11 cellular contexts compared by ENCODE assay signal in the genomic region with DNA sequence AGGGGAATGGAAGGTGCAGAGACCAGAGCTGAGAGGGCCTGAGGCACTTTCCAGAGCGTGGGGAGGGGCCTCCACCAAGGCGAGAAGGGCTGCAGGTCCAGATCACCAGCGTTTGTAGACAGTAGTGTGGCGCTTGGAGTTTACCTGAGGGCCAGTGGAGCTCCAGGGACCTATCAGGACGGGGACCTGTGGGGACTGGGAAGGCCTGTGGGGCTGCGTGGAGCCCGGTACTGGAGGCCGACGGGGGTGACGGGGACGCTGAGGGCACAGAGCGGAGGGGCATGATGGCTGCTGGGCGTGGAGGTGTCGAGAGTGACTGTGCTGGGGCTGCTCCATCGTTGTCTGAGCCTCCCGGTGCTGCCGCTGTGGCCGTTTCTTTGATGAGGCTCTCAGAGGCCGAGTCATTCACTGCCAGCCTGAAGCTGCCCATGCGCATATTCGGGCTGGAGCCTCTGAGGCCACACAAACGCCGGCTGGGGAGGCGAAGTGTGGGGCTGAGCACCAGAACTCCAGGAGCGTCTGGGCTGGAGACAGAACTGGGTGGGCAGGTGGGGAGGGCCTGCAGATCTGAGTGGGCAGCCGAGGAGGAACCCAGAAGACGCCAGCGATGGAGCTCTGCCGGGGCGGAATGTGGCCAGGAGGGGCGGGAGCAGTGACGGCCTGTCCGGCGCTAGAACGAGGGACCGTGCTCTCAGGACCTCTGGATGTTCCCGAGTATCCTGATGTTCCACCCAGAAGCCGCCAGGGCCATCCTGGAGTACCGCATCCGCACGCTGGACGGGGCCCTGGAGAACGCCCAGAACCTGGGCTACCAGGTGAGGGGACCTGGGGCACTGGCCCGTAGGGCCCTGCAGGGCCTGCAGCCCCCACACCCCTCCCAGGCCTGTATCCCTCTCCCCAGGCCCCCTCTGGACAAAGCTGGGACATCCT. TPM values are rescaled to one million over a fixed set of nuclear protein-coding genes. Genes with fewer than 3 reads are reported as not detected.
DNase-seq lines count a peak whose midpoint lies in the region; ATAC-seq and TF ChIP-seq lines count a peak whose summit lies in the region.
"Had no signal": no experiment of that assay in that cellular context is flagged by ENCODE, and none has a peak within 500 bp of the region (broad histone marks: within the 10 kb centered on the region; RNA-seq: fewer than 3 reads in every experiment).

No MANE protein-coding gene starts in this region.

- no peak for ATAC-seq in effector memory CD8-positive, alpha-beta T cell (replicated peaks)
- ATAC-seq in HG03175 (IDR thresholded peaks at IDR 0.05; ENCODE audit: unreplicated experiment) = no peak

- H3K4me3 ChIP-seq in CD8-positive, alpha-beta memory T cell (ENCODE audit: low read length) = no peak overlapping the region
- no peak overlapping the region for H3K4me3 ChIP-seq in NT2/D1 (ENCODE audit: insufficient read length, low read depth)
- H3K4me3 ChIP-seq in neural progenitor cell = no peak overlapping the region
- H3K4me3 ChIP-seq: PC-9 had no signal

- peak overlapping the region in 4 of 7 donors; percentile 38 to 88 (median 66) for H3K4me3 Mint-ChIP-seq in CD8-positive, alpha-beta memory T cell
- peak overlapping the region in 1 of 2 donors; percentile 80 for H3K4me3 Mint-ChIP-seq in effector memory CD8-positive, alpha-beta T cell
- H3K4me3 Mint-ChIP-seq in neural progenitor cell = peak overlapping the region; percentile 54

- H3K79me2 ChIP-seq in neural progenitor cell (ENCODE audit: low read depth) = no peaks in the 10 kb centered on the region

- DNase-seq in CD8-positive, alpha-beta memory T cell = peak in 1 of 5 donors; percentile 46
- DNase-seq in NT2/D1 (ENCODE audit: low read depth, low spot score) (no peak), neural progenitor cell (ENCODE audit: low spot score) (no peak), HUDEP-2 (lab: John Stamatoyannopoulos, UW; ENCODE audit: unreplicated experiment in 76 of 76) (no peak), activated gamma-delta T cell treated with Interleukin-2 at 50 U/mL for 16 hours (no peak)
- no peak for DNase-seq in effector memory CD8-positive, alpha-beta T cell
- DNase-seq: head of caudate nucleus, midbrain, NCI-H2171, PC-9 had no signal

- H3K4me1 Mint-ChIP-seq in CD8-positive, alpha-beta memory T cell = peaks cover 21 to 42% (median 23%) of the 10 kb centered on the region in 3 donors
- H3K4me1 Mint-ChIP-seq in effector memory CD8-positive, alpha-beta T cell (ENCODE audit: low read depth in 2 of 2) = peaks cover 31 to 34% of the 10 kb centered on the region in 2 donors
- peaks cover 14% of the 10 kb centered on the region for H3K4me1 Mint-ChIP-seq in neural progenitor cell

- H3K4me2 ChIP-seq in neural progenitor cell = no peak overlapping the region
- H3K4me2 ChIP-seq: PC-9 had no signal

- H3K9ac ChIP-seq in NT2/D1 (ENCODE audit: insufficient read length, low read depth) (peak overlapping the region; percentile 37), neural progenitor cell (no peak overlapping the region)

- H2AFZ ChIP-seq in neural progenitor cell (replicated peaks) = no peak overlapping the region
- H2AFZ ChIP-seq: PC-9 had no signal

- no peak overlapping the region for H3K27ac ChIP-seq in CD8-positive, alpha-beta memory T cell (ENCODE audit: low read depth, low read length)
- no peak overlapping the region for H3K27ac ChIP-seq in neural progenitor cell
- H3K27ac ChIP-seq: PC-9 had no signal

- peak overlapping the region; percentile 12 to 96 (median 65) for H3K27ac Mint-ChIP-seq in CD8-positive, alpha-beta memory T cell
- peak overlapping the region; percentile 4 to 81 for H3K27ac Mint-ChIP-seq in effector memory CD8-positive, alpha-beta T cell
- H3K27ac Mint-ChIP-seq in neural progenitor cell = peak overlapping the region; percentile 50

- H3K27me3 ChIP-seq in CD8-positive, alpha-beta memory T cell (ENCODE audit: insufficient read depth, low read length, poor library complexity, severe bottlenecking) = no peaks in the 10 kb centered on the region
- H3K27me3 ChIP-seq in NT2/D1 (ENCODE audit: insufficient read depth, insufficient read length) (peaks cover 17% of the 10 kb centered on the region), neural progenitor cell (peaks cover 21% of the 10 kb centered on the region)

- H4K20me1 ChIP-seq in neural progenitor cell (ENCODE audit: low read depth) = no peaks in the 10 kb centered on the region

- peaks cover 0 to 9% of the 10 kb centered on the region in 2 donors for H3K27me3 Mint-ChIP-seq in CD8-positive, alpha-beta memory T cell
- H3K27me3 Mint-ChIP-seq in effector memory CD8-positive, alpha-beta T cell = no peaks in the 10 kb centered on the region
- H3K27me3 Mint-ChIP-seq in neural progenitor cell (ENCODE audit: insufficient read depth, low read depth) = peaks cover 13% of the 10 kb centered on the region

- H3K9me3 ChIP-seq in CD8-positive, alpha-beta memory T cell (ENCODE audit: low read length) = no peaks in the 10 kb centered on the region
- H3K9me3 ChIP-seq in NT2/D1 (ENCODE audit: insufficient read depth, low read length) (no peaks in the 10 kb centered on the region), neural progenitor cell (ENCODE audit: low read depth) (no peaks in the 10 kb centered on the region)

- H3K36me3 ChIP-seq in CD8-positive, alpha-beta memory T cell (ENCODE audit: insufficient read depth, low read length) = no peaks in the 10 kb centered on the region
- H3K36me3 ChIP-seq in NT2/D1 (ENCODE audit: insufficient read depth, insufficient read length, low read length) = peaks cover 59% of the 10 kb centered on the region
- no peaks in the 10 kb centered on the region for H3K36me3 ChIP-seq in neural progenitor cell

- peaks cover 20% of the 10 kb centered on the region for H3K4me1 ChIP-seq in CD8-positive, alpha-beta memory T cell (ENCODE audit: insufficient read depth, low read length)
- H3K4me1 ChIP-seq in NT2/D1 (ENCODE audit: insufficient read depth, insufficient read length) (peaks cover 25% of the 10 kb centered on the region), neural progenitor cell (peaks cover 14% of the 10 kb centered on the region)

- TF ChIP-seq CTCF in neural progenitor cell (IDR thresholded peaks at IDR 0.05) = no peak

- POLR2A ChIA-PET in CD8-positive, alpha-beta memory T cell (lab: Charles Lee) = interaction anchor here (0.6 to 5.6 kb wide), 4 partner anchors 11 to 504 kb away, joined by 3 to 62 read pairs (median 6); no protein-coding TSS in a partner anchor

- no peaks in the 10 kb centered on the region for H3K9me3 Mint-ChIP-seq in CD8-positive, alpha-beta memory T cell
- H3K9me3 Mint-ChIP-seq in effector memory CD8-positive, alpha-beta T cell = no peaks in the 10 kb centered on the region
- no peaks in the 10 kb centered on the region for H3K9me3 Mint-ChIP-seq in neural progenitor cell

- H3K36me3 Mint-ChIP-seq in CD8-positive, alpha-beta memory T cell = peaks cover 0 to 50% (median 0%) of the 10 kb centered on the region in 3 donors
- H3K36me3 Mint-ChIP-seq in effector memory CD8-positive, alpha-beta T cell (ENCODE audit: insufficient read depth) = peaks cover 52% of the 10 kb centered on the region
- H3K36me3 Mint-ChIP-seq in neural progenitor cell = no peaks in the 10 kb centered on the region

- CTCF ChIA-PET in CD8-positive, alpha-beta memory T cell (lab: Charles Lee) = interaction anchor here (1.5 to 4.3 kb wide), 3 partner anchors 14 to 84 kb away, joined by 4 to 24 read pairs (median 13); partner anchors contain the start of genes BET1L and RIC8A

- H3F3A ChIP-seq in neural progenitor cell (ENCODE audit: low read depth) = no peaks in the 10 kb centered on the region

RNA-seq across cellular contexts. Expression of gene PGGHG, which starts 2.6 kb away (rescaled TPM):
- total RNA-seq in CD8-positive, alpha-beta memory T cell = 10 to 100 TPM; 81.0 to 81.2 TPM
- 9.8 TPM for polyA plus RNA-seq in CD8-positive, alpha-beta memory T cell
- 20.5 and 44.4 TPM in 2 replicates for total RNA-seq in neural progenitor cell (ENCODE audit: low replicate concordance)

RNA-seq across cellular contexts. Expression of gene IFITM5, which starts 7.8 kb away (rescaled TPM):
- not detected for total RNA-seq in CD8-positive, alpha-beta memory T cell
- not detected for polyA plus RNA-seq in CD8-positive, alpha-beta memory T cell
- total RNA-seq in neural progenitor cell (ENCODE audit: low replicate concordance) = not detected in 2 replicates
- total RNA-seq: PC-9 had no signal

RNA-seq across cellular contexts. Expression of gene NLRP6, which starts 13.3 kb away (rescaled TPM):
- total RNA-seq in CD8-positive, alpha-beta memory T cell = 1 to 10 TPM; 3.5 to 3.6 TPM
- polyA plus RNA-seq in CD8-positive, alpha-beta memory T cell = 11.7 TPM
- not detected in 2 replicates for total RNA-seq in neural progenitor cell (ENCODE audit: low replicate concordance)
- total RNA-seq: PC-9 had no signal

RNA-seq across cellular contexts. Expression of gene IFITM2, which starts 16.1 kb away (rescaled TPM):
- 100 to 1,000 TPM; 132 to 142 TPM for total RNA-seq in CD8-positive, alpha-beta memory T cell
- polyA plus RNA-seq in CD8-positive, alpha-beta memory T cell = 3,074 TPM
- 10.5 and 63.9 TPM in 2 replicates for total RNA-seq in neural progenitor cell (ENCODE audit: low replicate concordance)

RNA-seq across cellular contexts. Expression of gene IFITM1, which starts 22.3 kb away (rescaled TPM):
- 10 to 100 TPM; 70.7 to 75.9 TPM for total RNA-seq in CD8-positive, alpha-beta memory T cell
- 2,153 TPM for polyA plus RNA-seq in CD8-positive, alpha-beta memory T cell
- total RNA-seq in neural progenitor cell (ENCODE audit: low replicate concordance) = 13.3 and 48.6 TPM in 2 replicates
